ENCODE assay signal across 8 cellular contexts in genomic region chr14:75454963-75455546, GRCh38. TPM values are rescaled to one million over a fixed set of nuclear protein-coding genes. Genes with fewer than 3 reads are reported as not detected.
A peak's percentile ranks its signal among the peaks of the same experiment; 100 is the strongest.
DNase-seq lines count a peak whose midpoint lies in the region; TF ChIP-seq lines count a peak whose summit lies in the region.

No MANE protein-coding gene starts in this region.

- no peaks in the 10 kb centered on the region for H3K9me3 Mint-ChIP-seq in mesothelial cell of epicardium

- no peak overlapping the region for H3K4me3 Mint-ChIP-seq in mesothelial cell of epicardium

- H3K4me1 Mint-ChIP-seq in mesothelial cell of epicardium: peaks cover 83% of the 10 kb centered on the region

- H3K27me3 Mint-ChIP-seq in mesothelial cell of epicardium (ENCODE audit: low read depth): no peaks in the 10 kb centered on the region

- H3K36me3 Mint-ChIP-seq in mesothelial cell of epicardium: peaks cover 15% of the 10 kb centered on the region

- no peak for TF ChIP-seq CTCF in mesothelial cell of epicardium (IDR thresholded peaks at IDR 0.05; ENCODE audit: unreplicated experiment)

- DNase-seq in A172 (ENCODE audit: low spot score): peak; percentile 7
- peak; percentile 88 for DNase-seq in LHCN-M2 (ENCODE audit: low read depth)
- peak; percentile 25 for DNase-seq in dedifferentiated amniotic fluid mesenchymal stem cell (ENCODE audit: extremely low spot score)
- DNase-seq in mesothelial cell of epicardium (ENCODE audit: low spot score in 2 of 2, unreplicated experiment in 2 of 2): no peak
- DNase-seq in activated CD4-positive, alpha-beta T cell treated with anti-CD3 and anti-CD28 coated beads for 48 hours: no peak
- DNase-seq in effector CD8-positive, alpha-beta T cell (lab: John Stamatoyannopoulos, UW): no peak
- no peak for DNase-seq in GF-D8 (lab: John Stamatoyannopoulos, UW)
- no peak for DNase-seq in stimulated activated naive CD4-positive, alpha-beta T cell (lab: John Stamatoyannopoulos, UW)

- peak overlapping the region; percentile 98 for H3K27ac Mint-ChIP-seq in mesothelial cell of epicardium

RNA-seq across cellular contexts. Expression of gene JDP2, which starts 27.2 kb away (rescaled TPM):
- total RNA-seq in A172 (2014; rRNA removed; shearing (Covaris generic)): 8.2 and 19.3 TPM in 2 replicates
- total RNA-seq in LHCN-M2 (2014; rRNA removed): 28.5 and 31.5 TPM in 2 replicates
- polyA plus RNA-seq in LHCN-M2 (2012): 41.2 TPM
- 43.4 to 51.1 TPM (median 44.4 TPM) in 3 replicates for total RNA-seq in mesothelial cell of epicardium

Comparison
In these comparisons a context has a peak if more than half of its experiments do, and no peak if none do; other contexts are left out.
1. DNase-seq: peak in A172 (single experiment), LHCN-M2 (single experiment) and dedifferentiated amniotic fluid mesenchymal stem cell (single experiment); none in mesothelial cell of epicardium (0 of 2), activated CD4-positive, alpha-beta T cell treated with anti-CD3 and anti-CD28 coated beads for 48 hours (single experiment), effector CD8-positive, alpha-beta T cell (single experiment), GF-D8 (single experiment) and stimulated activated naive CD4-positive, alpha-beta T cell (0 of 6).